ENCODE assay signal across 11 cellular contexts in genomic region chr16:1532771-1533170, GRCh38. TPM values are rescaled to one million over a fixed set of nuclear protein-coding genes. Genes with fewer than 3 reads are reported as not detected.
A peak's percentile ranks its signal among the peaks of the same experiment; 100 is the strongest.
DNase-seq lines count a peak whose midpoint lies in the region; ATAC-seq and TF ChIP-seq lines count a peak whose summit lies in the region.
"Had no signal": no experiment of that assay in that cellular context is flagged by ENCODE, and none has a peak within 500 bp of the region (broad histone marks: within the 10 kb centered on the region; RNA-seq: fewer than 3 reads in every experiment).

No MANE protein-coding gene starts in this region.

- H3K27me3 ChIP-seq in mesendoderm (ENCODE audit: insufficient read depth, low read length, poor library complexity) (no peaks in the 10 kb centered on the region), thymus (ENCODE audit: control insufficient read depth, insufficient read depth) (no peaks in the 10 kb centered on the region)

- H4K5ac ChIP-seq in mesendoderm (ENCODE audit: low read length): no peak overlapping the region

- peak overlapping the region; percentile 95 for H3K27ac Mint-ChIP-seq in activated T-cell treated with anti-CD3 and anti-CD28 coated beads, Interleukin-2, amount 50 U/mL, for 24 hours
- H3K27ac Mint-ChIP-seq in central memory CD8-positive, alpha-beta T cell (ENCODE audit: low read depth): no peak overlapping the region
- no peak overlapping the region for H3K27ac Mint-ChIP-seq in Calu3 (ENCODE audit: unreplicated experiment)

- no peak overlapping the region for H3K9ac ChIP-seq in mesendoderm (ENCODE audit: low read length)

- H3K36me3 Mint-ChIP-seq in activated T-cell treated with anti-CD3 and anti-CD28 coated beads, Interleukin-2, amount 50 U/mL, for 24 hours (ENCODE audit: low read depth): peaks cover 43% of the 10 kb centered on the region
- H3K36me3 Mint-ChIP-seq in central memory CD8-positive, alpha-beta T cell (ENCODE audit: insufficient read depth): peaks cover 17% of the 10 kb centered on the region
- no peaks in the 10 kb centered on the region for H3K36me3 Mint-ChIP-seq in Calu3 (ENCODE audit: insufficient read depth, unreplicated experiment)

- no TSS peak for BruUV-seq in Calu3 (replicated peaks; lab: Mats Ljungman, UMichigan)

- no peaks in the 10 kb centered on the region for H3K9me3 Mint-ChIP-seq in activated T-cell treated with anti-CD3 and anti-CD28 coated beads, Interleukin-2, amount 50 U/mL, for 24 hours
- no peaks in the 10 kb centered on the region for H3K9me3 Mint-ChIP-seq in central memory CD8-positive, alpha-beta T cell
- no peaks in the 10 kb centered on the region for H3K9me3 Mint-ChIP-seq in Calu3 (ENCODE audit: low read depth, unreplicated experiment)

- H3K27me3 Mint-ChIP-seq in activated T-cell treated with anti-CD3 and anti-CD28 coated beads, Interleukin-2, amount 50 U/mL, for 24 hours: no peaks in the 10 kb centered on the region
- no peaks in the 10 kb centered on the region for H3K27me3 Mint-ChIP-seq in central memory CD8-positive, alpha-beta T cell
- H3K27me3 Mint-ChIP-seq in Calu3 (ENCODE audit: unreplicated experiment): no peaks in the 10 kb centered on the region

- peak overlapping the region; percentile 7 for H3K56ac ChIP-seq in mesendoderm (ENCODE audit: low read length)

- H2BK120ac ChIP-seq in mesendoderm (ENCODE audit: low read depth, low read length): no peak overlapping the region

- H3K23ac ChIP-seq in mesendoderm (ENCODE audit: low read length): no peak overlapping the region

- no peak overlapping the region for H3K4me2 ChIP-seq in mesendoderm (ENCODE audit: low read length)

- H2AK5ac ChIP-seq in mesendoderm (ENCODE audit: low read length): no peak overlapping the region

- H3K4me1 ChIP-seq in mesendoderm (ENCODE audit: control insufficient read depth, low read depth, low read length): no peaks in the 10 kb centered on the region
- H3K4me1 ChIP-seq in thymus (ENCODE audit: control insufficient read depth, insufficient read depth, low read length): peaks cover 3% of the 10 kb centered on the region

- H3K4ac ChIP-seq in mesendoderm (ENCODE audit: low read depth, low read length): no peak overlapping the region

- DNase-seq in activated T-cell treated with anti-CD3 and anti-CD28 coated beads, Interleukin-2, amount 50 U/mL, for 24 hours: peak; percentile 48
- no peak for DNase-seq in activated T-cell treated with anti-CD3 and anti-CD28 coated beads, Interleukin-2, amount 50 U/mL, for 48 hours
- no peak for DNase-seq in central memory CD8-positive, alpha-beta T cell (ENCODE audit: low spot score in 2 of 2)
- no peak for DNase-seq in mesendoderm
- no peak for DNase-seq in NCI-H187 (lab: John Stamatoyannopoulos, UW)
- no peak for DNase-seq in activated CD8-positive, alpha-beta memory T cell treated with anti-CD3 and anti-CD28 coated beads, Interleukin-2, amount 50 U/mL, for 4 hours
- no peak for DNase-seq in Calu3
- DNase-seq: NCI-H1694 treated with DMSO at 0.1 percent for 48 hours, posterior cingulate gyrus, SHP77 had no signal

- H3K79me2 ChIP-seq in mesendoderm (ENCODE audit: control insufficient read depth, insufficient read depth, low read length): no peaks in the 10 kb centered on the region

- no peak for ATAC-seq in central memory CD8-positive, alpha-beta T cell (replicated peaks; ENCODE audit: extremely low read depth, poor library complexity, severe bottlenecking)

- H2BK15ac ChIP-seq in mesendoderm (replicated peaks; ENCODE audit: low read depth): no peak overlapping the region

- WGBS in mesendoderm (ENCODE audit: extremely low coverage, insufficient coverage, low lambda C conversion rate): no CpG with 5 or more reads among the region's 10 CpGs
- WGBS in thymus: 91% methylated on average over 10 of the region's 10 CpGs

- no peak overlapping the region for H3K18ac ChIP-seq in mesendoderm (ENCODE audit: low read length)

- intact Hi-C loops in Calu3 (cut with micrococcal nuclease; ENCODE audit: unreplicated experiment): no loop called here

- no peak for TF ChIP-seq CTCF in Calu3 (IDR thresholded peaks at IDR 0.05; ENCODE audit: unreplicated experiment)

- H3K36me3 ChIP-seq in mesendoderm (ENCODE audit: control insufficient read depth, insufficient read depth, low read length) (no peaks in the 10 kb centered on the region), thymus (ENCODE audit: control insufficient read depth, insufficient read depth) (no peaks in the 10 kb centered on the region)

- H3K27ac ChIP-seq in mesendoderm (ENCODE audit: low read depth, low read length): no peak overlapping the region
- peak overlapping the region; percentile 85 for H3K27ac ChIP-seq in thymus (ENCODE audit: low read depth)

- H3K79me1 ChIP-seq in mesendoderm (ENCODE audit: low read length): no peaks in the 10 kb centered on the region

- CTCF ChIA-PET in Calu3 (lab: Charles Lee): no interaction called here

- H4K8ac ChIP-seq in mesendoderm (ENCODE audit: low read depth, low read length): no peak overlapping the region

- H2BK5ac ChIP-seq in mesendoderm (ENCODE audit: low read length): no peak overlapping the region

- H3K4me3 ChIP-seq in mesendoderm (ENCODE audit: low read length): no peak overlapping the region
- H3K4me3 ChIP-seq in thymus (ENCODE audit: low read length): no peak overlapping the region

- peaks cover 41% of the 10 kb centered on the region for H3K4me1 Mint-ChIP-seq in activated T-cell treated with anti-CD3 and anti-CD28 coated beads, Interleukin-2, amount 50 U/mL, for 24 hours (ENCODE audit: low read depth)
- peaks cover 31% of the 10 kb centered on the region for H3K4me1 Mint-ChIP-seq in central memory CD8-positive, alpha-beta T cell
- no peaks in the 10 kb centered on the region for H3K4me1 Mint-ChIP-seq in Calu3 (ENCODE audit: low read depth, unreplicated experiment)

- H3K4me3 Mint-ChIP-seq in activated T-cell treated with anti-CD3 and anti-CD28 coated beads, Interleukin-2, amount 50 U/mL, for 24 hours: peak overlapping the region; percentile 96
- H3K4me3 Mint-ChIP-seq in central memory CD8-positive, alpha-beta T cell: peak overlapping the region; percentile 92
- H3K4me3 Mint-ChIP-seq in Calu3 (ENCODE audit: low read depth, unreplicated experiment): no peak overlapping the region

- H3K9me3 ChIP-seq in thymus (ENCODE audit: control insufficient read depth): no peaks in the 10 kb centered on the region

RNA-seq across cellular contexts. Expression of gene TMEM204, which starts 0.7 kb away (rescaled TPM):
- 0.07 TPM for polyA plus RNA-seq in mesendoderm (2013, experiment 1 of 2)
- 0.04 TPM for polyA plus RNA-seq in mesendoderm (2013, experiment 2 of 2)
- polyA plus RNA-seq in thymus: 29.3 TPM
- total RNA-seq in Calu3 (2022): not detected in 2 replicates

RNA-seq across cellular contexts. Expression of gene TELO2, which starts 39.6 kb away (rescaled TPM):
- 31.2 TPM for polyA plus RNA-seq in mesendoderm (2013, experiment 1 of 2)
- 31.3 TPM for polyA plus RNA-seq in mesendoderm (2013, experiment 2 of 2)
- 97.4 TPM for polyA plus RNA-seq in thymus
- 84.9 and 85.4 TPM in 2 replicates for total RNA-seq in Calu3 (2022)

RNA-seq across cellular contexts. Expression of gene PTX4, which starts 44.0 kb away (rescaled TPM):
- 0.03 TPM for polyA plus RNA-seq in mesendoderm (2013, experiment 1 of 2)
- polyA plus RNA-seq in mesendoderm (2013, experiment 2 of 2): 0.04 TPM
- polyA plus RNA-seq in thymus: 0.05 TPM
- total RNA-seq in Calu3 (2022): not detected in 2 replicates

RNA-seq across cellular contexts. Expression of gene CLCN7, which starts 57.9 kb away (rescaled TPM):
- polyA plus RNA-seq in mesendoderm (2013, experiment 1 of 2): 26.8 TPM
- 28.0 TPM for polyA plus RNA-seq in mesendoderm (2013, experiment 2 of 2)
- 78.5 TPM for polyA plus RNA-seq in thymus
- total RNA-seq in Calu3 (2022): 117 and 122 TPM in 2 replicates
